Comparison of ENCODE assay signal across 2 cellular contexts in the genomic region with DNA sequence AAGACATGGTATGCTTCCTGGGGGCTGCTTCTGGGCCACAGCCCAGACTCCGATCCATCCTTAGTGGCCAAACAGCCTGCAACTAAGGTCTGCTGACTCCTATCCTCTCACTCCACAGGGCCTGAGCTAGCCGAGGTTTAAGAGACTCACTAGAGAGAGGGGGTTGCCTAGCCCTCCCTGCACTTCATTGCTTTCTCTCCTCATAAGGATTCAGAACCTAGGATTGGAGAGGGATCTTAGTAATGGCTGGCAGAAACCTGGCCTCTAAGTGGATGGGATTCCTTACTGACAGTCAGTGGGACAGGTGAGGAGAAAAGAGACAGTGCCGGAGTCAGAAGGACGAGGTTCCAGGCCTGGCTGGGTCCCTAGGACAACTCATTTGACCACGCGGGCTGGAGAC.
TF ChIP-seq lines count a peak whose summit lies in the region.

No MANE protein-coding gene starts in this region.

TF ChIP-seq in GM23338, 12 proteins besides CTCF, POLR2A, EP300 and RAD21 (continued from another document):
- TF ChIP-seq, protein P1, sequence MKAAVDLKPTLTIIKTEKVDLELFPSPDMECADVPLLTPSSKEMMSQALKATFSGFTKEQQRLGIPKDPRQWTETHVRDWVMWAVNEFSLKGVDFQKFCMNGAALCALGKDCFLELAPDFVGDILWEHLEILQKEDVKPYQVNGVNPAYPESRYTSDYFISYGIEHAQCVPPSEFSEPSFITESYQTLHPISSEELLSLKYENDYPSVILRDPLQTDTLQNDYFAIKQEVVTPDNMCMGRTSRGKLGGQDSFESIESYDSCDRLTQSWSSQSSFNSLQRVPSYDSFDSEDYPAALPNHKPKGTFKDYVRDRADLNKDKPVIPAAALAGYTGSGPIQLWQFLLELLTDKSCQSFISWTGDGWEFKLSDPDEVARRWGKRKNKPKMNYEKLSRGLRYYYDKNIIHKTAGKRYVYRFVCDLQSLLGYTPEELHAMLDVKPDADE (IDR thresholded peaks at IDR 0.05), result no peak
- TF ChIP-seq, protein P2, sequence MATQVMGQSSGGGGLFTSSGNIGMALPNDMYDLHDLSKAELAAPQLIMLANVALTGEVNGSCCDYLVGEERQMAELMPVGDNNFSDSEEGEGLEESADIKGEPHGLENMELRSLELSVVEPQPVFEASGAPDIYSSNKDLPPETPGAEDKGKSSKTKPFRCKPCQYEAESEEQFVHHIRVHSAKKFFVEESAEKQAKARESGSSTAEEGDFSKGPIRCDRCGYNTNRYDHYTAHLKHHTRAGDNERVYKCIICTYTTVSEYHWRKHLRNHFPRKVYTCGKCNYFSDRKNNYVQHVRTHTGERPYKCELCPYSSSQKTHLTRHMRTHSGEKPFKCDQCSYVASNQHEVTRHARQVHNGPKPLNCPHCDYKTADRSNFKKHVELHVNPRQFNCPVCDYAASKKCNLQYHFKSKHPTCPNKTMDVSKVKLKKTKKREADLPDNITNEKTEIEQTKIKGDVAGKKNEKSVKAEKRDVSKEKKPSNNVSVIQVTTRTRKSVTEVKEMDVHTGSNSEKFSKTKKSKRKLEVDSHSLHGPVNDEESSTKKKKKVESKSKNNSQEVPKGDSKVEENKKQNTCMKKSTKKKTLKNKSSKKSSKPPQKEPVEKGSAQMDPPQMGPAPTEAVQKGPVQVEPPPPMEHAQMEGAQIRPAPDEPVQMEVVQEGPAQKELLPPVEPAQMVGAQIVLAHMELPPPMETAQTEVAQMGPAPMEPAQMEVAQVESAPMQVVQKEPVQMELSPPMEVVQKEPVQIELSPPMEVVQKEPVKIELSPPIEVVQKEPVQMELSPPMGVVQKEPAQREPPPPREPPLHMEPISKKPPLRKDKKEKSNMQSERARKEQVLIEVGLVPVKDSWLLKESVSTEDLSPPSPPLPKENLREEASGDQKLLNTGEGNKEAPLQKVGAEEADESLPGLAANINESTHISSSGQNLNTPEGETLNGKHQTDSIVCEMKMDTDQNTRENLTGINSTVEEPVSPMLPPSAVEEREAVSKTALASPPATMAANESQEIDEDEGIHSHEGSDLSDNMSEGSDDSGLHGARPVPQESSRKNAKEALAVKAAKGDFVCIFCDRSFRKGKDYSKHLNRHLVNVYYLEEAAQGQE (IDR thresholded peaks at IDR 0.05; ENCODE audit: unreplicated experiment), result no peak
- no peak for TF ChIP-seq EZH2phosphoT487 (IDR thresholded peaks at IDR 0.05; ENCODE audit: unreplicated experiment)
- no peak for TF ChIP-seq ZNF331 (CRISPR knock-in tag; IDR thresholded peaks at IDR 0.05; ENCODE audit: low read depth)

TF ChIP-seq in WTC11, 78 proteins besides CTCF, POLR2A, EP300 and RAD21 (continued from another document):
- peak; percentile 58 for TF ChIP-seq PRDM15 (CRISPR knock-in tag; IDR thresholded peaks at IDR 0.05)
